Comparison of ENCODE assay signal across 1 cellular context in genomic region chr17:60435244-60436170, GRCh38.
TF ChIP-seq lines count a peak whose summit lies in the region.

No MANE protein-coding gene starts in this region.

TF ChIP-seq in HepG2, 621 proteins besides CTCF, POLR2A, EP300 and RAD21 (continued from another document and continues in another):
- TF ChIP-seq THYN1 (CRISPR knock-in tag; IDR thresholded peaks at IDR 0.05; ENCODE audit: borderline replicate concordance, low read depth), result no peak
- TF ChIP-seq, protein P1, sequence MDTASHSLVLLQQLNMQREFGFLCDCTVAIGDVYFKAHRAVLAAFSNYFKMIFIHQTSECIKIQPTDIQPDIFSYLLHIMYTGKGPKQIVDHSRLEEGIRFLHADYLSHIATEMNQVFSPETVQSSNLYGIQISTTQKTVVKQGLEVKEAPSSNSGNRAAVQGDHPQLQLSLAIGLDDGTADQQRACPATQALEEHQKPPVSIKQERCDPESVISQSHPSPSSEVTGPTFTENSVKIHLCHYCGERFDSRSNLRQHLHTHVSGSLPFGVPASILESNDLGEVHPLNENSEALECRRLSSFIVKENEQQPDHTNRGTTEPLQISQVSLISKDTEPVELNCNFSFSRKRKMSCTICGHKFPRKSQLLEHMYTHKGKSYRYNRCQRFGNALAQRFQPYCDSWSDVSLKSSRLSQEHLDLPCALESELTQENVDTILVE (CRISPR knock-in tag; IDR thresholded peaks at IDR 0.05), result 0 out of 2 replicates have a peak, but pooled peaks have one; percentile 55
- no peak for TF ChIP-seq ATRX (CRISPR knock-in tag; IDR thresholded peaks at IDR 0.05; ENCODE audit: borderline replicate concordance)
- TF ChIP-seq THAP11 (CRISPR knock-in tag; IDR thresholded peaks at IDR 0.05), result peak; percentile 56
- TF ChIP-seq, protein P2, sequence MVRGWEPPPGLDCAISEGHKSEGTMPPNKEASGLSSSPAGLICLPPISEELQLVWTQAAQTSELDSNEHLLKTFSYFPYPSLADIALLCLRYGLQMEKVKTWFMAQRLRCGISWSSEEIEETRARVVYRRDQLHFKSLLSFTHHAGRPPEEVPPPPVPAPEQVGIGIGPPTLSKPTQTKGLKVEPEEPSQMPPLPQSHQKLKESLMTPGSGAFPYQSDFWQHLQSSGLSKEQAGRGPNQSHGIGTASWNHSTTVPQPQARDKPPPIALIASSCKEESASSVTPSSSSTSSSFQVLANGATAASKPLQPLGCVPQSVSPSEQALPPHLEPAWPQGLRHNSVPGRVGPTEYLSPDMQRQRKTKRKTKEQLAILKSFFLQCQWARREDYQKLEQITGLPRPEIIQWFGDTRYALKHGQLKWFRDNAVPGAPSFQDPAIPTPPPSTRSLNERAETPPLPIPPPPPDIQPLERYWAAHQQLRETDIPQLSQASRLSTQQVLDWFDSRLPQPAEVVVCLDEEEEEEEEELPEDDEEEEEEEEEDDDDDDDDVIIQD (CRISPR knock-in tag; IDR thresholded peaks at IDR 0.05; ENCODE audit: low read depth), result peak; percentile 50; the same call in 1 of the 2 replicates
- no peak for TF ChIP-seq NAIF1 (CRISPR knock-in tag; IDR thresholded peaks at IDR 0.05; ENCODE audit: borderline replicate concordance)
- TF ChIP-seq MXD4 (CRISPR knock-in tag; IDR thresholded peaks at IDR 0.05), result peak; percentile 33; the same call in 1 of the 2 replicates
- no peak for TF ChIP-seq RARG (CRISPR knock-in tag; IDR thresholded peaks at IDR 0.05; ENCODE audit: low read depth)
- no peak for TF ChIP-seq ZBTB46 (CRISPR knock-in tag; IDR thresholded peaks at IDR 0.05; ENCODE audit: borderline replicate concordance)
- peak; percentile 56; the same call in 1 of the 2 replicates for TF ChIP-seq LCORL (IDR thresholded peaks at IDR 0.05)
- TF ChIP-seq LCORL (CRISPR knock-in tag; IDR thresholded peaks at IDR 0.05), result peak; percentile 83
- no peak for TF ChIP-seq HNRNPLL (IDR thresholded peaks at IDR 0.05; ENCODE audit: low read depth, low read length, poor library complexity, severe bottlenecking)
- TF ChIP-seq ZNF331 (CRISPR knock-in tag; IDR thresholded peaks at IDR 0.05), result peak; percentile 19
- TF ChIP-seq ELF1 (CRISPR knock-in tag; IDR thresholded peaks at IDR 0.05), result 0 out of 2 replicates have a peak, but pooled peaks have one; percentile 20
- 0 out of 2 replicates have a peak, but pooled peaks have one; percentile 33 for TF ChIP-seq ZNF335 (CRISPR knock-in tag; IDR thresholded peaks at IDR 0.05)
- TF ChIP-seq HNF1B (CRISPR knock-in tag; IDR thresholded peaks at IDR 0.05), result 0 out of 2 replicates have a peak, but pooled peaks have one; percentile 47
- TF ChIP-seq, protein P3, sequence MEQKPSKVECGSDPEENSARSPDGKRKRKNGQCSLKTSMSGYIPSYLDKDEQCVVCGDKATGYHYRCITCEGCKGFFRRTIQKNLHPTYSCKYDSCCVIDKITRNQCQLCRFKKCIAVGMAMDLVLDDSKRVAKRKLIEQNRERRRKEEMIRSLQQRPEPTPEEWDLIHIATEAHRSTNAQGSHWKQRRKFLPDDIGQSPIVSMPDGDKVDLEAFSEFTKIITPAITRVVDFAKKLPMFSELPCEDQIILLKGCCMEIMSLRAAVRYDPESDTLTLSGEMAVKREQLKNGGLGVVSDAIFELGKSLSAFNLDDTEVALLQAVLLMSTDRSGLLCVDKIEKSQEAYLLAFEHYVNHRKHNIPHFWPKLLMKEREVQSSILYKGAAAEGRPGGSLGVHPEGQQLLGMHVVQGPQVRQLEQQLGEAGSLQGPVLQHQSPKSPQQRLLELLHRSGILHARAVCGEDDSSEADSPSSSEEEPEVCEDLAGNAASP (CRISPR knock-in tag; IDR thresholded peaks at IDR 0.05; ENCODE audit: borderline replicate concordance), result no peak
- TF ChIP-seq CEBPG (CRISPR knock-in tag; IDR thresholded peaks at IDR 0.05), result peak; percentile 50
- TF ChIP-seq SMAD3 (CRISPR knock-in tag; IDR thresholded peaks at IDR 0.05), result peak; percentile 68; the same call in 1 of the 2 replicates
- no peak for TF ChIP-seq RBM22 (optimal IDR thresholded peaks at IDR 0.05; ENCODE audit: low read length)
- TF ChIP-seq, protein P4, sequence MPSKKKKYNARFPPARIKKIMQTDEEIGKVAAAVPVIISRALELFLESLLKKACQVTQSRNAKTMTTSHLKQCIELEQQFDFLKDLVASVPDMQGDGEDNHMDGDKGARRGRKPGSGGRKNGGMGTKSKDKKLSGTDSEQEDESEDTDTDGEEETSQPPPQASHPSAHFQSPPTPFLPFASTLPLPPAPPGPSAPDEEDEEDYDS (CRISPR knock-in tag; IDR thresholded peaks at IDR 0.05), result 0 out of 2 replicates have a peak, but pooled peaks have one; percentile 42
- 0 out of 2 replicates have a peak, but pooled peaks have one; percentile 51 for TF ChIP-seq ZNF124 (CRISPR knock-in tag; IDR thresholded peaks at IDR 0.05)
- peak; percentile 41; the same call in 1 of the 2 replicates for TF ChIP-seq SAP130 (CRISPR knock-in tag; IDR thresholded peaks at IDR 0.05; ENCODE audit: low read depth)
- TF ChIP-seq, protein P5, sequence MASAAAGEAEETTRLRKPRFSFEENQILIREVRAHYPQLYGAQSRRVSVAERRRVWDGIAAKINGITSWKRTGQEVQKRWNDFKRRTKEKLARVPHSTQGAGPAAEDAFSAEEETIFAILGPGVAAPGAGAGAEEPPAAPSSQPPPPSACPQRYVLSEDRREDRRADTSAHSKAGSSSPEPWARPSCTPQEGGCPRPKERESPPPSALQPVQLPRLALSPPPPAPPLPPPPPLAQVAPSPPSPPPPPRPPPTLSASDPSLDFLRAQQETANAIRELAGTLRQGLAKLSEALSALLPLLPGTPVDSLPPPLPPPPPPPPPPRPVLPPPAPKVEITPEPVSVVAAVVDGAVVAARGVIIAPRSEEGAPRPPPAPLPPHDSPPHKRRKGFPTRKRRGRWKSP (CRISPR knock-in tag; IDR thresholded peaks at IDR 0.05), result no peak
- no peak for TF ChIP-seq TAF1 (CRISPR knock-in tag; IDR thresholded peaks at IDR 0.05)
- 0 out of 2 replicates have a peak, but pooled peaks have one; percentile 18 for TF ChIP-seq NCOA2 (CRISPR knock-in tag; IDR thresholded peaks at IDR 0.05)
- TF ChIP-seq SIX4 (CRISPR knock-in tag; IDR thresholded peaks at IDR 0.05), result no peak
- no peak for TF ChIP-seq ZNF605 (CRISPR knock-in tag; IDR thresholded peaks at IDR 0.05)
- TF ChIP-seq ZNF775 (CRISPR knock-in tag; IDR thresholded peaks at IDR 0.05; ENCODE audit: borderline replicate concordance), result no peak
- no peak for TF ChIP-seq REPIN1 (CRISPR knock-in tag; IDR thresholded peaks at IDR 0.05; ENCODE audit: borderline replicate concordance, low read depth)
- TF ChIP-seq TBX2 (CRISPR knock-in tag; IDR thresholded peaks at IDR 0.05; ENCODE audit: borderline replicate concordance), result no peak
- TF ChIP-seq, protein P6, sequence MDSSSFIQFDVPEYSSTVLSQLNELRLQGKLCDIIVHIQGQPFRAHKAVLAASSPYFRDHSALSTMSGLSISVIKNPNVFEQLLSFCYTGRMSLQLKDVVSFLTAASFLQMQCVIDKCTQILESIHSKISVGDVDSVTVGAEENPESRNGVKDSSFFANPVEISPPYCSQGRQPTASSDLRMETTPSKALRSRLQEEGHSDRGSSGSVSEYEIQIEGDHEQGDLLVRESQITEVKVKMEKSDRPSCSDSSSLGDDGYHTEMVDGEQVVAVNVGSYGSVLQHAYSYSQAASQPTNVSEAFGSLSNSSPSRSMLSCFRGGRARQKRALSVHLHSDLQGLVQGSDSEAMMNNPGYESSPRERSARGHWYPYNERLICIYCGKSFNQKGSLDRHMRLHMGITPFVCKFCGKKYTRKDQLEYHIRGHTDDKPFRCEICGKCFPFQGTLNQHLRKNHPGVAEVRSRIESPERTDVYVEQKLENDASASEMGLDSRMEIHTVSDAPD (CRISPR knock-in tag; IDR thresholded peaks at IDR 0.05), result no peak
- TF ChIP-seq POLR2AphosphoS2 (IDR thresholded peaks at IDR 0.05; ENCODE audit: low read depth, low read length), result no peak
- 0 out of 2 replicates have a peak, but pooled peaks have one; percentile 17 for TF ChIP-seq SP5 (CRISPR knock-in tag; IDR thresholded peaks at IDR 0.05; ENCODE audit: borderline replicate concordance, low read depth)
- peak; percentile 68 for TF ChIP-seq TEAD3 (CRISPR knock-in tag; optimal IDR thresholded peaks at IDR 0.05; ENCODE audit: borderline replicate concordance)
- 0 out of 4 replicates have a peak, but pooled peaks of 1 of the 2 experiments have one; percentile 31 for TF ChIP-seq KLF16 (CRISPR knock-in tag; IDR thresholded peaks at IDR 0.05)
- no peak for TF ChIP-seq KLF6 (CRISPR knock-in tag; IDR thresholded peaks at IDR 0.05)
- peak; percentile 32; the same call in 1 of the 2 replicates for TF ChIP-seq ZBTB49 (CRISPR knock-in tag; IDR thresholded peaks at IDR 0.05; ENCODE audit: borderline replicate concordance)
- TF ChIP-seq HMGXB4 (CRISPR knock-in tag; IDR thresholded peaks at IDR 0.05; ENCODE audit: borderline replicate concordance in 1 of 2, low read depth in 1 of 2), result peak; percentile 25 to 76; a peak in 2 of 4 replicates
- TF ChIP-seq HES4 (CRISPR knock-in tag; IDR thresholded peaks at IDR 0.05; ENCODE audit: borderline replicate concordance), result no peak
- TF ChIP-seq BCL6 (CRISPR knock-in tag; IDR thresholded peaks at IDR 0.05), result peak; percentile 26; the same call in 1 of the 2 replicates
- TF ChIP-seq ZNF235 (CRISPR knock-in tag; IDR thresholded peaks at IDR 0.05; ENCODE audit: borderline replicate concordance), result no peak
- no peak for TF ChIP-seq RNF219 (CRISPR knock-in tag; IDR thresholded peaks at IDR 0.05)
- TF ChIP-seq RXRB (CRISPR knock-in tag; IDR thresholded peaks at IDR 0.05; ENCODE audit: borderline replicate concordance), result peak; percentile 51; the same call in 1 of the 2 replicates
- no peak for TF ChIP-seq ZNF883 (CRISPR knock-in tag; IDR thresholded peaks at IDR 0.05; ENCODE audit: not compliant biosample characterization)
- no peak for TF ChIP-seq SOX13 (IDR thresholded peaks at IDR 0.05)
- 0 out of 4 replicates have a peak, but pooled peaks of 1 of the 2 experiments have one; percentile 17 for TF ChIP-seq SOX13 (CRISPR knock-in tag; conservative IDR thresholded peaks at IDR 0.05 in 1 of 2, IDR thresholded peaks at IDR 0.05 in 1 of 2)
- TF ChIP-seq ZNF337 (CRISPR knock-in tag; IDR thresholded peaks at IDR 0.05; ENCODE audit: borderline replicate concordance, low read depth), result no peak
